Comparison of ENCODE assay signal across 14 cellular contexts in genomic region chr18:22176622-22177495, GRCh38. TPM values are rescaled to one million over a fixed set of nuclear protein-coding genes. Genes with fewer than 3 reads are reported as not detected.
DNase-seq lines count a peak whose midpoint lies in the region; ATAC-seq, FAIRE-seq and TF ChIP-seq lines count a peak whose summit lies in the region.
"Had no signal": no experiment of that assay in that cellular context is flagged by ENCODE, and none has a peak within 500 bp of the region (broad histone marks: within the 10 kb centered on the region; RNA-seq: fewer than 3 reads in every experiment).

No MANE protein-coding gene starts in this region.

- peak overlapping the region; percentile 68 for H3K4me3 Mint-ChIP-seq in nephron progenitor cell
- H3K4me3 Mint-ChIP-seq: memory B cell; stimulated activated naive CD8-positive, alpha-beta T cell treated with anti-CD3 and anti-CD28 coated beads, Interleukin-15, Interleukin-2, amounts not matched to agents 100 ng/mL and 50 ng/mL, for 24 hours had no signal

- H3K27ac Mint-ChIP-seq in nephron progenitor cell, result no peak overlapping the region
- H3K27ac Mint-ChIP-seq: activated naive CD4-positive, alpha-beta T cell treated with anti-CD3 and anti-CD28 coated beads, Interleukin-2, amount 50 U/mL, for 72 hours; memory B cell; stimulated activated naive CD8-positive, alpha-beta T cell treated with anti-CD3 and anti-CD28 coated beads, Interleukin-15, Interleukin-2, amounts not matched to agents 100 ng/mL and 50 ng/mL, for 24 hours had no signal

- peaks cover 5% of the 10 kb centered on the region for H3K36me3 Mint-ChIP-seq in nephron progenitor cell (ENCODE audit: low read depth)
- H3K36me3 Mint-ChIP-seq: memory B cell had no signal

- peaks cover 23% of the 10 kb centered on the region for H3K4me1 Mint-ChIP-seq in nephron progenitor cell
- H3K4me1 Mint-ChIP-seq: memory B cell had no signal

- H3K9me3 Mint-ChIP-seq in nephron progenitor cell, result peaks cover 12% of the 10 kb centered on the region
- H3K9me3 Mint-ChIP-seq: activated naive CD4-positive, alpha-beta T cell treated with anti-CD3 and anti-CD28 coated beads, Interleukin-2, amount 50 U/mL, for 72 hours; stimulated activated naive CD8-positive, alpha-beta T cell treated with anti-CD3 and anti-CD28 coated beads, Interleukin-15, Interleukin-2, amounts not matched to agents 100 ng/mL and 50 ng/mL, for 24 hours had no signal

- H3K36me3 ChIP-seq in heart right ventricle, result peaks cover 0 to 66% (median 31%) of the 10 kb centered on the region in 9 donors

- DNase-seq in activated gamma-delta T cell (lab: John Stamatoyannopoulos, UW), result peak; percentile 13
- no peak for DNase-seq in activated gamma-delta T cell treated with Interleukin-2 at 50 U/mL for 16 hours
- DNase-seq in heart right ventricle, result peak in 1 of 2 donors; percentile 43
- DNase-seq in nephron progenitor cell, result peak; percentile 47
- DNase-seq in urothelium cell line (ENCODE audit: low spot score), result peak; percentile 33
- no peak for DNase-seq in stimulated activated CD4-positive, alpha-beta T cell treated with anti-CD3 and anti-CD28 coated beads, Interleukin-2, amount 100 ng/mL, for 48 hours
- DNase-seq in COR-L47 (lab: John Stamatoyannopoulos, UW), result no peak
- DNase-seq: DND-41, NCI-H510A treated with DMSO at 0.1 percent for 48 hours had no signal

- FAIRE-seq in urothelium cell line (lab: Jason Lieb, UNC), result no peak

- peaks cover 5 to 56% (median 21%) of the 10 kb centered on the region in 9 donors for H3K4me1 ChIP-seq in heart right ventricle

- H3K27ac ChIP-seq in heart right ventricle, result peak overlapping the region; percentile 80 to 100 (median 97)
- H3K27ac ChIP-seq: epithelial cell of prostate had no signal

- H3K27me3 Mint-ChIP-seq in nephron progenitor cell (ENCODE audit: low read depth, poor library complexity), result peaks cover 94% of the 10 kb centered on the region

- intact Hi-C loops in heart right ventricle (cut with DNase I), result loop anchor here in 4 of 10 donors (2.0 to 10.0 kb wide), 5 partner anchors 90 to 528 kb away; no protein-coding TSS in a partner anchor

- TF ChIP-seq CTCF in heart right ventricle (IDR thresholded peaks at IDR 0.05) (no peak), nephron progenitor cell (IDR thresholded peaks at IDR 0.05) (no peak)

- no peaks in the 10 kb centered on the region for H3K9me3 ChIP-seq in heart right ventricle

- peak in 7 of 8 donors; percentile 7 to 65 (median 44) for ATAC-seq in heart right ventricle
- no peak for ATAC-seq in GM18517 (IDR thresholded peaks at IDR 0.05; ENCODE audit: unreplicated experiment)
- ATAC-seq: activated naive CD4-positive, alpha-beta T cell treated with anti-CD3 and anti-CD28 coated beads, Interleukin-2, amount 50 U/mL, for 72 hours had no signal

- peak overlapping the region; percentile 36 to 97 (median 85) for H3K4me3 ChIP-seq in heart right ventricle

- WGBS in heart right ventricle, 2 donors, result 17 to 35% methylated on average over 58 to 68 of the region's 68 CpGs

- H3K27me3 ChIP-seq in heart right ventricle, result peaks cover 0 to 85% (median 0%) of the 10 kb centered on the region in 7 donors

RNA-seq across cellular contexts. Expression of gene GATA6, which starts 7.5 kb away (rescaled TPM):
- 10 to 100 TPM; 54.6 to 99.5 (median 73.4) TPM for total RNA-seq in heart right ventricle
- 10 to 100 TPM; 36.7 to 46.5 TPM for polyA plus RNA-seq in heart right ventricle
- total RNA-seq: activated naive CD4-positive, alpha-beta T cell treated with anti-CD3 and anti-CD28 coated beads, Interleukin-2, amount 50 U/mL, for 72 hours had no signal

Comparison
In these comparisons a context has a peak if more than half of its experiments do, and no peak if none do; other contexts are left out.
1. DNase-seq: peak in activated gamma-delta T cell (single experiment), nephron progenitor cell (single experiment) and urothelium cell line (single experiment); none in activated gamma-delta T cell treated with Interleukin-2 at 50 U/mL for 16 hours (single experiment), stimulated activated CD4-positive, alpha-beta T cell treated with anti-CD3 and anti-CD28 coated beads, Interleukin-2, amount 100 ng/mL, for 48 hours (0 of 2) and COR-L47 (single experiment).